Comparison of ENCODE assay signal across 8 cellular contexts in the genomic region with DNA sequence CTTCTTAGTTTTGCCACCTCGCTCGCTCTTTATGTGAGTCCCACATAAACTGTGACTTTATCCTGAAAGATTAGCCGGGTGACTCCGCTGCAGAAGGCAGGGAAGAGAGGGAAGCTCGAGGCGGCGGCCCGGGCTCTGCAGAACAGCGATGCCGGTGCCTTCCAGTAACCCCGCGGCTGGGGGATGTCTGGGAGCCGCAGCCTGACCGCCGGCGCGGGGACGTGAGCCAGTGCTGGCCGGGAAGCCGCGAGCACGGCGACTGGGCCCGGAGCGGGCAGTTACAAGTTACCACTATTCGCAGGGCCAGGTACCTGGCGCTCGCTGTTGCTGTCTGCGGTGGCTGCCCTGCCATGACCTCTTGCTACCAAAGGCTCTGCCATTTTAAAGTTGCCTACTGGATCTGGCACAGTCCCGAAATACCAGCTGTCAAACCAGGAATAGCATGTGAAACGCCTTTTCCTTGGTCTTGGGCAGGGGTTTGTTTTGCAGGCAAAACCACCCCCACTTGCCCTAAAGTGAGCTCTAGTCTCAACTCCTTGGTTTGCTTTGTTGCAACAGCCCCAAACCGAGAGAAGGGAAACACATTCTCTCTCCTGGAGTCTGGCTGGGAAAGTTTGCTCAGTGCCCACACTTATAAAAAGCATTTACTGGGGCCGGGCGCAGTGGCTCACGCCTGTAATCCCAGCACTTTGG.
DNase-seq lines count a peak whose midpoint lies in the region; ATAC-seq and TF ChIP-seq lines count a peak whose summit lies in the region.

No MANE protein-coding gene starts in this region.

- no peaks in the 10 kb centered on the region for H3K27me3 ChIP-seq in brain microvascular endothelial cell (replicated peaks)
- peaks cover 28% of the 10 kb centered on the region for H3K27me3 ChIP-seq in iPS-20b (ENCODE audit: insufficient read depth, low read length)
- peaks cover 0 to 42% (median 0%) of the 10 kb centered on the region in 3 donors for H3K27me3 ChIP-seq in sigmoid colon

- intact Hi-C loops in sigmoid colon (cut with DNase I), result loop anchor here (5.0 to 10.0 kb wide), 3 partner anchors 222 to 878 kb away; a partner anchor contains a TSS

- no peak for ATAC-seq in HG03108 (IDR thresholded peaks at IDR 0.05; ENCODE audit: unreplicated experiment)

- no peak for TF ChIP-seq POLR2A in sigmoid colon (IDR thresholded peaks at IDR 0.05)

- H3K4me3 ChIP-seq in brain microvascular endothelial cell (ENCODE audit: low read depth, low read length), result peak overlapping the region; percentile 78
- H3K4me3 ChIP-seq in iPS-20b (ENCODE audit: low read length), result peak overlapping the region; percentile 96
- peak overlapping the region in 3 of 4 donors; percentile 70 to 75 (median 74) for H3K4me3 ChIP-seq in sigmoid colon

- H3K36me3 ChIP-seq in brain microvascular endothelial cell (replicated peaks), result peaks cover 31% of the 10 kb centered on the region
- H3K36me3 ChIP-seq in iPS-20b (ENCODE audit: insufficient read depth, low read depth, low read length), result peaks cover 24% of the 10 kb centered on the region
- peaks cover 0 to 15% (median 3%) of the 10 kb centered on the region in 4 donors for H3K36me3 ChIP-seq in sigmoid colon

- 47 to 75% methylated on average over 35 of the region's 35 CpGs for WGBS in sigmoid colon, 2 donors

- H3K9me3 ChIP-seq in iPS-20b (ENCODE audit: insufficient read depth, low read depth, low read length), result no peaks in the 10 kb centered on the region
- no peaks in the 10 kb centered on the region for H3K9me3 ChIP-seq in sigmoid colon

- peak overlapping the region; percentile 76; the same call in 1 of the 2 replicates for H3K9ac ChIP-seq in iPS-20b (ENCODE audit: low read depth, low read length)

- DNase-seq in activated gamma-delta T cell (lab: John Stamatoyannopoulos, UW), result peak; percentile 13
- DNase-seq in activated gamma-delta T cell treated with Interleukin-2 at 50 U/mL for 16 hours, result no peak
- peak; percentile 49 for DNase-seq in brain microvascular endothelial cell
- DNase-seq in sigmoid colon, result peak; percentile 73
- no peak for DNase-seq in NCI-H146 (lab: John Stamatoyannopoulos, UW)
- no peak for DNase-seq in GM19238 (ENCODE audit: insufficient read length, low spot score)

- H3K27ac ChIP-seq in brain microvascular endothelial cell (peak overlapping the region; percentile 95), iPS-20b (ENCODE audit: low read length) (no peak overlapping the region), sigmoid colon (peak overlapping the region; percentile 80 to 97 (median 88))

- H3K4me1 ChIP-seq in iPS-20b (ENCODE audit: insufficient read depth, low read length) (peaks cover 3% of the 10 kb centered on the region; the same call in 1 of the 2 replicates), sigmoid colon (peaks cover 0 to 32% (median 26%) of the 10 kb centered on the region in 4 donors)

- TF ChIP-seq CTCF in brain microvascular endothelial cell (IDR thresholded peaks at IDR 0.05; ENCODE audit: low read depth, low read length, missing control alignments), result no peak
- no peak for TF ChIP-seq CTCF in sigmoid colon (IDR thresholded peaks at IDR 0.05)

- TF ChIP-seq EP300 in sigmoid colon (IDR thresholded peaks at IDR 0.05), result no peak

- in situ Hi-C loops in brain microvascular endothelial cell (cut with HindIII; ENCODE audit: low pct_ligation_motif_present, low sequenced_read_pairs), result no loop called here

Comparison
In these comparisons a context has a peak if more than half of its experiments do, and no peak if none do; other contexts are left out.
1. DNase-seq: peak in activated gamma-delta T cell (single experiment), brain microvascular endothelial cell (single experiment) and sigmoid colon (single experiment); none in activated gamma-delta T cell treated with Interleukin-2 at 50 U/mL for 16 hours (single experiment), NCI-H146 (single experiment) and GM19238 (single experiment).
2. Peak in every context shown above with its lines, with median percentiles within 50 percentile points of each other: H3K4me3 ChIP-seq.